Comparison of ENCODE assay signal across 8 cellular contexts in genomic region chr4:4856071-4857000, GRCh38. TPM values are rescaled to one million over a fixed set of nuclear protein-coding genes. Genes with fewer than 3 reads are reported as not detected.
DNase-seq lines count a peak whose midpoint lies in the region; ATAC-seq and TF ChIP-seq lines count a peak whose summit lies in the region.

No MANE protein-coding gene starts in this region.

- H3K9me3 ChIP-seq in ectodermal cell (ENCODE audit: control insufficient read depth, low read length), result no peaks in the 10 kb centered on the region

- 1% methylated on average over 61 of the region's 61 CpGs for WGBS in ectodermal cell, 2 experiments

- peaks cover 48% of the 10 kb centered on the region for H3K4me1 ChIP-seq in ectodermal cell (ENCODE audit: control insufficient read depth, insufficient read depth, low read length)

- no peaks in the 10 kb centered on the region for H3K36me3 ChIP-seq in ectodermal cell (ENCODE audit: control insufficient read depth, insufficient read depth, low read length)

- H3K4me3 Mint-ChIP-seq in osteocyte (ENCODE audit: unreplicated experiment), result peak overlapping the region; percentile 82

- H3K27ac Mint-ChIP-seq in osteocyte (ENCODE audit: unreplicated experiment), result no peak overlapping the region

- peaks cover 46% of the 10 kb centered on the region for H3K27me3 Mint-ChIP-seq in osteocyte (ENCODE audit: unreplicated experiment)

- no peak for TF ChIP-seq CTCF in osteocyte (IDR thresholded peaks at IDR 0.05)

- peak overlapping the region; percentile 89 for H3K27ac ChIP-seq in ectodermal cell (ENCODE audit: insufficient read depth, low read depth, low read length, poor library complexity, severe bottlenecking)

- peaks cover 95% of the 10 kb centered on the region for H3K27me3 ChIP-seq in ectodermal cell (ENCODE audit: control insufficient read depth, insufficient read depth, low read length, poor library complexity, severe bottlenecking)

- H3K9me3 Mint-ChIP-seq in osteocyte (ENCODE audit: unreplicated experiment), result no peaks in the 10 kb centered on the region

- H3K4me1 Mint-ChIP-seq in osteocyte (ENCODE audit: unreplicated experiment), result peaks cover 38% of the 10 kb centered on the region

- H3K36me3 Mint-ChIP-seq in osteocyte (ENCODE audit: unreplicated experiment), result no peaks in the 10 kb centered on the region

- peak overlapping the region; percentile 31 for H3K4me3 ChIP-seq in ectodermal cell (ENCODE audit: insufficient read depth, low read depth, low read length)

- ATAC-seq in HG02678 (IDR thresholded peaks at IDR 0.05; ENCODE audit: unreplicated experiment), result no peak
- ATAC-seq in HG03196 (IDR thresholded peaks at IDR 0.05; ENCODE audit: unreplicated experiment), result no peak

- DNase-seq in DMS114 treated with DMSO at 0.1 percent for 48 hours (lab: John Stamatoyannopoulos, UW; ENCODE audit: unreplicated experiment) (peak; percentile 29), NCI-H2227 (lab: John Stamatoyannopoulos, UW; ENCODE audit: unreplicated experiment) (peak; percentile 51), osteocyte (ENCODE audit: extremely low spot score, unreplicated experiment) (no peak), SHP77 treated with DMSO at 0.1 percent for 48 hours (lab: John Stamatoyannopoulos, UW) (no peak)
- no peak for DNase-seq in stimulated activated naive CD4-positive, alpha-beta T cell (lab: John Stamatoyannopoulos, UW)

RNA-seq across cellular contexts. Expression of gene MSX1, which starts 3.1 kb away (rescaled TPM):
- 68.8 TPM for polyA plus RNA-seq in ectodermal cell (2013, experiment 1 of 4)
- 67.1 TPM for polyA plus RNA-seq in ectodermal cell (2013, experiment 2 of 4)
- 82.3 TPM for polyA plus RNA-seq in ectodermal cell (2013, experiment 3 of 4)
- 99.1 TPM for polyA plus RNA-seq in ectodermal cell (2013, experiment 4 of 4)
- total RNA-seq in osteocyte, result 2.2 and 3.5 TPM in 2 replicates

Comparison
In these comparisons a context has a peak if more than half of its experiments do, and no peak if none do; other contexts are left out.
1. DNase-seq: peak in DMS114 treated with DMSO at 0.1 percent for 48 hours (single experiment) and NCI-H2227 (single experiment); none in osteocyte (single experiment), stimulated activated naive CD4-positive, alpha-beta T cell (0 of 6) and SHP77 treated with DMSO at 0.1 percent for 48 hours (single experiment).